Comparison of ENCODE assay signal across 17 cellular contexts in the genomic region with DNA sequence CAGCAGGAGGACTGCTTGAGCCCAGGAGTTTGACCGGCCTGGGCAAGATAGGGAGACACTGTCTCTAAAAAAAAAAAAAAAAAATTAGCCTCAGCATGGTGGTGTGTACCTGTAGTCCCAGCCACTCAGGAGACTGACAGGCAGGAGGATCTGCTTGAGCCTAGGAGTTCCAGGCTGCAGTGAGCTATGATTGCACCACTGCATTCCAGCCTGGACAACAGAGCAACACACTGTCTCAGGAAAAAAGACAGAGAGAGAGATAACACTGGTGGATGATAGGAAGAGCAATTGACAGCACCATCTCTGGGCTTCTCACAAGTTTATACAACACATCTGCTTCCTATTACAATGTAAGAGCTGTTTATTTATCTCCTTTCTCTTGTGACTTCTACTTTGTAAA. TPM values are rescaled to one million over a fixed set of nuclear protein-coding genes. Genes with fewer than 3 reads are reported as not detected.
DNase-seq lines count a peak whose midpoint lies in the region; ATAC-seq and TF ChIP-seq lines count a peak whose summit lies in the region.
"Had no signal": no experiment of that assay in that cellular context is flagged by ENCODE, and none has a peak within 500 bp of the region (broad histone marks: within the 10 kb centered on the region; RNA-seq: fewer than 3 reads in every experiment).

No MANE protein-coding gene starts in this region.

- H4K20me1 ChIP-seq in SU-DHL-6 (ENCODE audit: low read depth, low read length) (no peaks in the 10 kb centered on the region), PC-3 (ENCODE audit: low read length) (no peaks in the 10 kb centered on the region)

- DNase-seq in left ventricle myocardium inferior, result no peak
- DNase-seq in heart left ventricle, result no peak
- DNase-seq in fibroblast of villous mesenchyme (ENCODE audit: low read depth), result peak; percentile 74
- no peak for DNase-seq in vagina (ENCODE audit: extremely low spot score in 2 of 2)
- DNase-seq in CD8-positive, alpha-beta T cell, result no peak
- no peak for DNase-seq in PC-3
- no peak for DNase-seq in NCI-H345 (lab: John Stamatoyannopoulos, UW)
- DNase-seq: BE2C; colonic mucosa; erythroblast; PC-9; stimulated activated CD8-positive, alpha-beta memory T cell treated with anti-CD3 and anti-CD28 coated beads, Interleukin-4, amount 100 ng/mL, for 48 hours; upper lobe of right lung had no signal

- H3K9me3 ChIP-seq in left ventricle myocardium inferior (replicated peaks), result no peaks in the 10 kb centered on the region
- no peaks in the 10 kb centered on the region for H3K9me3 ChIP-seq in heart left ventricle
- H3K9me3 ChIP-seq in SU-DHL-6 (ENCODE audit: insufficient read depth, low read length), result no peaks in the 10 kb centered on the region
- no peaks in the 10 kb centered on the region for H3K9me3 ChIP-seq in vagina
- no peaks in the 10 kb centered on the region for H3K9me3 ChIP-seq in CD8-positive, alpha-beta T cell (ENCODE audit: low read length)
- H3K9me3 ChIP-seq in PC-3 (ENCODE audit: low read length), result no peaks in the 10 kb centered on the region
- H3K9me3 ChIP-seq: BE2C, colonic mucosa, upper lobe of right lung had no signal

- H3F3A ChIP-seq in SU-DHL-6 (ENCODE audit: insufficient read depth), result peaks cover 43% of the 10 kb centered on the region
- H3F3A ChIP-seq in PC-3 (ENCODE audit: low read length, unreplicated experiment), result peaks cover 8% of the 10 kb centered on the region

- H3K4me2 ChIP-seq in SU-DHL-6 (ENCODE audit: low read depth, low read length, poor library complexity, severe bottlenecking) (no peak overlapping the region), PC-3 (ENCODE audit: low read length) (no peak overlapping the region)
- H3K4me2 ChIP-seq: PC-9 had no signal

- H3K79me2 ChIP-seq in SU-DHL-6 (ENCODE audit: insufficient read depth, low read length) (peaks cover 17% of the 10 kb centered on the region), PC-3 (ENCODE audit: low read length) (peaks cover 17% of the 10 kb centered on the region)

- H3K27ac ChIP-seq in left ventricle myocardium inferior (replicated peaks) (peak overlapping the region; percentile 44), heart left ventricle (no peak overlapping the region), SU-DHL-6 (ENCODE audit: low read depth, low read length) (peak overlapping the region; percentile 43), vagina (peak overlapping the region; percentile 88), PC-3 (ENCODE audit: low read length) (no peak overlapping the region)
- no peak overlapping the region for H3K27ac ChIP-seq in CD8-positive, alpha-beta T cell (ENCODE audit: low read depth, low read length)
- H3K27ac ChIP-seq: colonic mucosa, PC-9, upper lobe of right lung had no signal

- intact Hi-C loops in left ventricle myocardium inferior (cut with micrococcal nuclease) (no loop called here), heart left ventricle (cut with DNase I) (loop anchor here in 6 of 10 donors (5.0 to 10.0 kb wide), 5 partner anchors 61 to 401 kb away; partner anchors contain the start of gene YTHDF2 (in 3 of the 6)), vagina (cut with DNase I) (loop anchor here (10.0 kb wide), 2 partner anchors 89 to 229 kb away; partner anchors contain the start of gene YTHDF2), PC-3 (cut with micrococcal nuclease) (no loop called here)
- intact Hi-C loops in CD8-positive, alpha-beta T cell (cut with DNase I, micrococcal nuclease), result loop anchor here in 1 of 2 experiments (10.0 kb wide), 1 partner anchor 1321 kb away; the partner anchor contains the start of gene TMEM222

- ATAC-seq in heart left ventricle (no peak), PC-3 (no peak)
- ATAC-seq in CD8-positive, alpha-beta T cell, result no peak
- ATAC-seq: activated naive CD4-positive, alpha-beta T cell treated with anti-CD3 and anti-CD28 coated beads, Interleukin-2, amount 50 U/mL, for 72 hours; upper lobe of right lung had no signal

- no peaks in the 10 kb centered on the region for H3K9me2 ChIP-seq in SU-DHL-6 (replicated peaks; ENCODE audit: insufficient read depth, low read length)
- no peaks in the 10 kb centered on the region for H3K9me2 ChIP-seq in PC-3 (replicated peaks; ENCODE audit: low read length)

- peaks cover 14% of the 10 kb centered on the region for H3K36me3 Mint-ChIP-seq in CD8-positive, alpha-beta T cell

- no peaks in the 10 kb centered on the region for H3K27me3 ChIP-seq in left ventricle myocardium inferior (ENCODE audit: low read depth)
- no peaks in the 10 kb centered on the region for H3K27me3 ChIP-seq in heart left ventricle
- H3K27me3 ChIP-seq in SU-DHL-6 (ENCODE audit: low read length), result no peaks in the 10 kb centered on the region
- no peaks in the 10 kb centered on the region for H3K27me3 ChIP-seq in vagina
- no peaks in the 10 kb centered on the region for H3K27me3 ChIP-seq in CD8-positive, alpha-beta T cell (ENCODE audit: insufficient read depth, low read length)
- no peaks in the 10 kb centered on the region for H3K27me3 ChIP-seq in PC-3 (ENCODE audit: low read length)
- H3K27me3 ChIP-seq: BE2C, colonic mucosa, upper lobe of right lung had no signal

- 82 to 95% (median 91%) methylated on average over 1 of the region's 1 CpG for WGBS in heart left ventricle, 4 donors

- no peaks in the 10 kb centered on the region for H3K9me3 Mint-ChIP-seq in CD8-positive, alpha-beta T cell
- H3K9me3 Mint-ChIP-seq: activated naive CD4-positive, alpha-beta T cell treated with anti-CD3 and anti-CD28 coated beads, Interleukin-2, amount 50 U/mL, for 72 hours had no signal

- H2AFZ ChIP-seq in SU-DHL-6 (ENCODE audit: low read depth, low read length, severe bottlenecking) (no peak overlapping the region), PC-3 (ENCODE audit: low read length) (no peak overlapping the region)
- H2AFZ ChIP-seq: PC-9 had no signal

- POLR2A ChIA-PET in CD8-positive, alpha-beta T cell (lab: Charles Lee), result interaction anchor here (0.7 to 4.0 kb wide), 3 partner anchors 22 to 91 kb away, joined by 5 to 33 read pairs (median 5); partner anchors contain the start of genes GMEB1 and YTHDF2
- POLR2A ChIA-PET in PC-3 (lab: Charles Lee; ENCODE audit: unreplicated experiment), result no interaction called here

- no peak overlapping the region for H3K27ac Mint-ChIP-seq in CD8-positive, alpha-beta T cell

- no peak for TF ChIP-seq CTCF in left ventricle myocardium inferior (IDR thresholded peaks at IDR 0.05; ENCODE audit: borderline replicate concordance)
- no peak for TF ChIP-seq CTCF in heart left ventricle (IDR thresholded peaks at IDR 0.05)
- no peak for TF ChIP-seq CTCF in SU-DHL-6 (IDR thresholded peaks at IDR 0.05; ENCODE audit: insufficient read depth, low read length, poor library complexity, severe bottlenecking)
- no peak for TF ChIP-seq CTCF in fibroblast of villous mesenchyme (IDR thresholded peaks at IDR 0.05; ENCODE audit: insufficient read depth, low read depth, low read length)
- no peak for TF ChIP-seq CTCF in vagina (IDR thresholded peaks at IDR 0.05)
- no peak for TF ChIP-seq CTCF in CD8-positive, alpha-beta T cell (IDR thresholded peaks at IDR 0.05)
- TF ChIP-seq CTCF in PC-3 (conservative IDR thresholded peaks at IDR 0.05; ENCODE audit: low read depth, low read length), result no peak

- no peak overlapping the region for H3K9ac ChIP-seq in SU-DHL-6 (ENCODE audit: low read length)
- H3K9ac ChIP-seq in PC-3 (ENCODE audit: low read length), result no peak overlapping the region

- peaks cover 53% of the 10 kb centered on the region for H3K4me1 Mint-ChIP-seq in CD8-positive, alpha-beta T cell (ENCODE audit: low read depth)

- no TSS peak for BruUV-seq in PC-3 (replicated peaks; lab: Mats Ljungman, UMichigan)

- H3K4me3 Mint-ChIP-seq in CD8-positive, alpha-beta T cell, result no peak overlapping the region

- H3K36me3 ChIP-seq in left ventricle myocardium inferior, result no peaks in the 10 kb centered on the region
- no peaks in the 10 kb centered on the region for H3K36me3 ChIP-seq in heart left ventricle
- H3K36me3 ChIP-seq in SU-DHL-6 (ENCODE audit: low read length), result no peaks in the 10 kb centered on the region
- H3K36me3 ChIP-seq in vagina, result no peaks in the 10 kb centered on the region
- H3K36me3 ChIP-seq in CD8-positive, alpha-beta T cell (ENCODE audit: insufficient read depth, low read length), result no peaks in the 10 kb centered on the region
- no peaks in the 10 kb centered on the region for H3K36me3 ChIP-seq in PC-3 (ENCODE audit: low read depth, low read length)
- H3K36me3 ChIP-seq: BE2C, colonic mucosa, upper lobe of right lung had no signal

- H3K27me3 Mint-ChIP-seq in CD8-positive, alpha-beta T cell (ENCODE audit: low read depth), result no peaks in the 10 kb centered on the region

- H3K4me3 ChIP-seq in left ventricle myocardium inferior, result no peak overlapping the region
- no peak overlapping the region for H3K4me3 ChIP-seq in heart left ventricle
- H3K4me3 ChIP-seq in SU-DHL-6 (ENCODE audit: insufficient read depth, low read length, poor library complexity, severe bottlenecking), result no peak overlapping the region
- no peak overlapping the region for H3K4me3 ChIP-seq in fibroblast of villous mesenchyme (ENCODE audit: low read depth, low read length)
- no peak overlapping the region for H3K4me3 ChIP-seq in vagina
- H3K4me3 ChIP-seq in CD8-positive, alpha-beta T cell (ENCODE audit: low read depth, low read length), result no peak overlapping the region
- H3K4me3 ChIP-seq in PC-3 (ENCODE audit: low read length), result no peak overlapping the region
- H3K4me3 ChIP-seq: colonic mucosa, PC-9, upper lobe of right lung had no signal

- CTCF ChIA-PET in CD8-positive, alpha-beta T cell (lab: Charles Lee), result no interaction called here
- CTCF ChIA-PET in PC-3 (lab: Charles Lee), result no interaction called here

- TF ChIP-seq POLR2A in heart left ventricle (IDR thresholded peaks at IDR 0.05), result no peak
- no peak for TF ChIP-seq POLR2A in vagina (IDR thresholded peaks at IDR 0.05)

- H3K4me1 ChIP-seq in left ventricle myocardium inferior, result peaks cover 65% of the 10 kb centered on the region
- H3K4me1 ChIP-seq in heart left ventricle, result peaks cover 6 to 46% (median 29%) of the 10 kb centered on the region in 12 donors
- H3K4me1 ChIP-seq in vagina, result peaks cover 43% of the 10 kb centered on the region
- H3K4me1 ChIP-seq in CD8-positive, alpha-beta T cell (ENCODE audit: insufficient read depth, low read length), result peaks cover 40% of the 10 kb centered on the region
- H3K4me1 ChIP-seq in PC-3 (ENCODE audit: insufficient read depth, low read length), result peaks cover 32% of the 10 kb centered on the region

RNA-seq across cellular contexts. Expression of gene RNU11, which starts 2.4 kb away (rescaled TPM):
- not detected for total RNA-seq in left ventricle myocardium inferior
- not detected for total RNA-seq in heart left ventricle
- polyA plus RNA-seq in heart left ventricle, result not detected
- not detected in 2 replicates for total RNA-seq in fibroblast of villous mesenchyme
- total RNA-seq in vagina, result not detected
- total RNA-seq in CD8-positive, alpha-beta T cell, result not detected
- not detected in 2 replicates for total RNA-seq in PC-3 (2014; rRNA removed)
- total RNA-seq: activated naive CD4-positive, alpha-beta T cell treated with anti-CD3 and anti-CD28 coated beads, Interleukin-2, amount 50 U/mL, for 72 hours; colonic mucosa; mesenteric fat pad; PC-9; posterior vena cava; upper lobe of right lung had no signal

RNA-seq across cellular contexts. Expression of gene TAF12, which starts 3.2 kb away (rescaled TPM):
- 28.2 TPM for total RNA-seq in left ventricle myocardium inferior
- 10 to 100 TPM; 18.3 to 38.5 (median 21.1) TPM for total RNA-seq in heart left ventricle
- polyA plus RNA-seq in heart left ventricle, result 10 to 100 TPM; 29.0 to 35.7 TPM
- 27.1 and 38.9 TPM in 2 replicates for total RNA-seq in fibroblast of villous mesenchyme
- 14.2 TPM for total RNA-seq in vagina
- total RNA-seq in CD8-positive, alpha-beta T cell, result 1 to 10 TPM; 7.7 to 8.5 TPM
- 33.0 and 44.1 TPM in 2 replicates for total RNA-seq in PC-3 (2014; rRNA removed)

RNA-seq across cellular contexts. Expression of gene GMEB1, which starts 22.5 kb away (rescaled TPM):
- total RNA-seq in left ventricle myocardium inferior (6.2 TPM), heart left ventricle (1 to 10 TPM; 4.3 to 8.5 (median 6.1) TPM), fibroblast of villous mesenchyme (6.4 and 9.1 TPM in 2 replicates), vagina (11.0 TPM), PC-3 (2014; rRNA removed) (5.2 and 10.8 TPM in 2 replicates)
- 1 to 10 TPM; 2.2 to 7.0 TPM for polyA plus RNA-seq in heart left ventricle
- total RNA-seq in CD8-positive, alpha-beta T cell, result 10 to 100 TPM; 12.9 to 13.6 TPM

RNA-seq across cellular contexts. Expression of gene RAB42, which starts 54.0 kb away (rescaled TPM):
- total RNA-seq in left ventricle myocardium inferior (1.2 TPM), heart left ventricle (10 to 100 TPM in 1 of 9 donors, 1 to 10 TPM in 4, under 1 TPM in 4; 0.49 to 13.1 (median 1.2) TPM), fibroblast of villous mesenchyme (3.9 and 5.2 TPM in 2 replicates), vagina (2.5 TPM), PC-3 (2014; rRNA removed) (1.5 and 4.7 TPM in 2 replicates)
- polyA plus RNA-seq in heart left ventricle, result under 1 TPM; 0.49 to 0.50 TPM
- not detected for total RNA-seq in CD8-positive, alpha-beta T cell

Comparison
In these comparisons a context has a peak if more than half of its experiments do, and no peak if none do; other contexts are left out.
1. H3K27ac ChIP-seq: peak in left ventricle myocardium inferior (single experiment), SU-DHL-6 (single experiment) and vagina (single experiment); none in heart left ventricle (0 of 12), CD8-positive, alpha-beta T cell (single experiment) and PC-3 (single experiment).
2. intact Hi-C loops: an anchor here in heart left ventricle (5.0 to 10.0 kb wide) and vagina (10.0 kb wide); none called in left ventricle myocardium inferior and PC-3.